7 cellular contexts compared by ENCODE assay signal in the genomic region with DNA sequence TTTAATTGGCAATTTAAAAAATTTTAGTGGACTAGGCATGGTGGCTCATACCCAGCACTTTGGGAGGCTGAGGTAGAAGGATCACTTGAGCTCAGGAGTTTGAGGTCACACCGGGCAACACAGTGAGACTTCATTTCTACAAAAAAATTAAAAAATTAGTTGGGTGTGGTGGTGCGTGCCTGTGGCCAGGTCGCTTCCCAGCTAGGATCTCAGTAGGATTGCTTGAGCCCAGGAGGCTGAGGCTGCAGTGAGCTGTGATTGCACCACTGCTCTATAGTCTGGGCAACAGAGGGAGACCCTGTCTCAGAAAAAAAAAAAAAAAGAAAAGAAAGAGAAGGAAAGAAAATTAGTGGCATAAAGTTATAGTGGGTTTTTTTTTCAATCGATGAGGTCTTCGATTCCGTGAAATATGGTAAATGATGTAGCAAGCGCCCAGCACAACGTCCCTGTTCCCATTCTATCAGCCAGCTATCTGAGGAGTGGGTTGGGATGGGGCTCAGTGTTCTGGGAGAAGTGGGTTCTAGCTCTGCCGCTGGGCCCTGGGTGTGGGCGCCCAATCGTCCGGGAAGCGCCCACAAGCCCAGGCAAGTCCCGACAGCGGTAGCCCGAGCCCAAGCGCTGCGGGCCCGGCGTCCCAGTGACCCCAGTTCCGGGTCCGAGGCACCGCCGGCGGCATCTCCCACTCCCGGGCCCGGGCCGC. TPM values are rescaled to one million over a fixed set of nuclear protein-coding genes. Genes with fewer than 3 reads are reported as not detected.
DNase-seq lines count a peak whose midpoint lies in the region; ATAC-seq and TF ChIP-seq lines count a peak whose summit lies in the region.
"Had no signal": no experiment of that assay in that cellular context is flagged by ENCODE, and none has a peak within 500 bp of the region (broad histone marks: within the 10 kb centered on the region; RNA-seq: fewer than 3 reads in every experiment).

No MANE protein-coding gene starts in this region.

- H3K9me3 Mint-ChIP-seq in chondrocyte (ENCODE audit: low read depth) = no peaks in the 10 kb centered on the region

- no peaks in the 10 kb centered on the region for H3K9me3 ChIP-seq in HEK293 (ENCODE audit: control insufficient read depth, insufficient read depth, low read depth, low read length)
- no peaks in the 10 kb centered on the region for H3K9me3 ChIP-seq in ovary

- H3K27me3 ChIP-seq in ovary = peaks cover 4% of the 10 kb centered on the region

- no peak for ATAC-seq in GM18502 (IDR thresholded peaks at IDR 0.05; ENCODE audit: poor library complexity, unreplicated experiment)

- no peaks in the 10 kb centered on the region for H3K36me3 Mint-ChIP-seq in chondrocyte (ENCODE audit: low read depth)

- H3K4me3 Mint-ChIP-seq in chondrocyte (ENCODE audit: unreplicated experiment) = peak overlapping the region; percentile 79

- H3K4me3 ChIP-seq in HEK293 (ENCODE audit: low read depth, low read length) (peak overlapping the region; percentile 62), ovary (peak overlapping the region; percentile 31)

- peaks cover 42% of the 10 kb centered on the region for H3K4me1 Mint-ChIP-seq in chondrocyte (ENCODE audit: low read depth)

- POLR2A ChIA-PET in HEK293 (lab: Yijun Ruan, JAX) = interaction anchor here (0.7 to 4.9 kb wide), 2 partner anchors 9 to 787 kb away, joined by 3 to 74 read pairs; a partner anchor contains a TSS

- TF ChIP-seq CTCF in HEK293 (tag by site-specific recombination; IDR thresholded peaks at IDR 0.05) (no peak), chondrocyte (IDR thresholded peaks at IDR 0.05) (no peak), ovary (IDR thresholded peaks at IDR 0.05) (no peak)

- intact Hi-C loops in ovary (cut with DNase I) = no loop called here

- peak overlapping the region; percentile 93 for H3K27ac Mint-ChIP-seq in chondrocyte (ENCODE audit: unreplicated experiment)

- H3K27me3 Mint-ChIP-seq in chondrocyte (ENCODE audit: low read depth) = no peaks in the 10 kb centered on the region

- H3K36me3 ChIP-seq in HEK293 (ENCODE audit: control insufficient read depth in 2 of 2, insufficient read depth in 1 of 2, low read length in 2 of 2) = peaks cover 0 to 3% of the 10 kb centered on the region in 2 experiments; a peak in 1 of 3 replicates
- H3K36me3 ChIP-seq in ovary = no peaks in the 10 kb centered on the region

- CTCF ChIA-PET in HEK293 (lab: Yijun Ruan, JAX) = interaction anchor here (0.6 to 3.5 kb wide), 8 partner anchors 8 to 280 kb away, joined by 3 to 36 read pairs (median 6); a partner anchor contains a TSS

- DNase-seq in chondrocyte (ENCODE audit: low spot score) (no peak), ovary (no peak), NOMO-1 (lab: John Stamatoyannopoulos, UW; ENCODE audit: unreplicated experiment in 2 of 2) (no peak), NCI-H748 treated with DMSO at 0.1 percent for 48 hours (lab: John Stamatoyannopoulos, UW) (no peak)

- TF ChIP-seq EP300 in ovary (IDR thresholded peaks at IDR 0.05) = no peak

- H3K4me1 ChIP-seq in HEK293 (ENCODE audit: control insufficient read depth, insufficient read depth, low read length) = no peaks in the 10 kb centered on the region
- peaks cover 2% of the 10 kb centered on the region for H3K4me1 ChIP-seq in ovary (ENCODE audit: insufficient read depth)

- H3K27ac ChIP-seq in HEK293 (ENCODE audit: extremely low read depth, low read depth, low read length) (peak overlapping the region; percentile 25; the same call in 1 of the 2 replicates), ovary (no peak overlapping the region)

- no peak for TF ChIP-seq POLR2A in ovary (IDR thresholded peaks at IDR 0.05)

- 21 to 26% (median 25%) methylated on average over 26 to 28 of the region's 28 CpGs for WGBS in ovary, 3 donors

TF ChIP-seq in HEK293, 187 proteins besides CTCF, POLR2A, EP300 and RAD21 (continues in another document):
- TF ChIP-seq GFI1B (tag by site-specific recombination; IDR thresholded peaks at IDR 0.05) = no peak
- TF ChIP-seq ZNF549 (tag by site-specific recombination; IDR thresholded peaks at IDR 0.05) = no peak
- TF ChIP-seq, protein P1, sequence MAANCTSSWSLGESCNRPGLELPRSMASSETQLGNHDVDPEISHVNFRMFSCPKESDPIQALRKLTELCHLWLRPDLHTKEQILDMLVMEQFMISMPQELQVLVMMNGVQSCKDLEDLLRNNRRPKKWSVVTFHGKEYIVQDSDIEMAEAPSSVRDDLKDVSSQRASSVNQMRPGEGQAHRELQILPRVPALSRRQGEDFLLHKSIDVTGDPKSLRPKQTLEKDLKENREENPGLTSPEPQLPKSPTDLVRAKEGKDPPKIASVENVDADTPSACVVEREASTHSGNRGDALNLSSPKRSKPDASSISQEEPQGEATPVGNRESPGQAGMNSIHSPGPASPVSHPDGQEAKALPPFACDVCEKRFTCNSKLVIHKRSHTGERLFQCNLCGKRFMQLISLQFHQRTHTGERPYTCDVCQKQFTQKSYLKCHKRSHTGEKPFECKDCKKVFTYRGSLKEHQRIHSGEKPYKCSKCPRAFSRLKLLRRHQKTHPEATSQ (tag by site-specific recombination; IDR thresholded peaks at IDR 0.05) = no peak
- TF ChIP-seq, protein P2, sequence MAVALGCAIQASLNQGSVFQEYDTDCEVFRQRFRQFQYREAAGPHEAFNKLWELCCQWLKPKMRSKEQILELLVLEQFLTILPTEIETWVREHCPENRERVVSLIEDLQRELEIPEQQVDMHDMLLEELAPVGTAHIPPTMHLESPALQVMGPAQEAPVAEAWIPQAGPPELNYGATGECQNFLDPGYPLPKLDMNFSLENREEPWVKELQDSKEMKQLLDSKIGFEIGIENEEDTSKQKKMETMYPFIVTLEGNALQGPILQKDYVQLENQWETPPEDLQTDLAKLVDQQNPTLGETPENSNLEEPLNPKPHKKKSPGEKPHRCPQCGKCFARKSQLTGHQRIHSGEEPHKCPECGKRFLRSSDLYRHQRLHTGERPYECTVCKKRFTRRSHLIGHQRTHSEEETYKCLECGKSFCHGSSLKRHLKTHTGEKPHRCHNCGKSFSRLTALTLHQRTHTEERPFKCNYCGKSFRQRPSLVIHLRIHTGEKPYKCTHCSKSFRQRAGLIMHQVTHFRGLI (tag by site-specific recombination; IDR thresholded peaks at IDR 0.05) = peak; percentile 44; the same call in 1 of the 2 replicates
- TF ChIP-seq IKZF3 (tag by site-specific recombination; IDR thresholded peaks at IDR 0.05) = peak; percentile 82; the same call in 1 of the 2 replicates
- TF ChIP-seq ZBTB7A (tag by site-specific recombination; IDR thresholded peaks at IDR 0.05; ENCODE audit: low read depth) = no peak
- TF ChIP-seq, protein P3, sequence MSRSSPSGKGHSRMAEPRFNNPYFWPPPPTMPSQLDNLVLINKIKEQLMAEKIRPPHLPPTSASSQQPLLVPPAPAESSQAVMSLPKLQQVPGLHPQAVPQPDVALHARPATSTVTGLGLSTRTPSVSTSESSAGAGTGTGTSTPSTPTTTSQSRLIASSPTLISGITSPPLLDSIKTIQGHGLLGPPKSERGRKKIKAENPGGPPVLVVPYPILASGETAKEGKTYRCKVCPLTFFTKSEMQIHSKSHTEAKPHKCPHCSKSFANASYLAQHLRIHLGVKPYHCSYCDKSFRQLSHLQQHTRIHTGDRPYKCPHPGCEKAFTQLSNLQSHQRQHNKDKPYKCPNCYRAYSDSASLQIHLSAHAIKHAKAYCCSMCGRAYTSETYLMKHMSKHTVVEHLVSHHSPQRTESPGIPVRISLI (tag by site-specific recombination; IDR thresholded peaks at IDR 0.05) = no peak
- TF ChIP-seq EGR2 (tag by site-specific recombination; IDR thresholded peaks at IDR 0.05; ENCODE audit: low read depth) = 0 out of 2 replicates have a peak, but pooled peaks have one; percentile 17

RNA-seq across cellular contexts. Expression of a gene that starts 1.4 kb away (rescaled TPM):
- total RNA-seq in chondrocyte = 5.8 to 12.3 TPM (median 7.5 TPM) in 3 replicates
- 1 to 10 TPM in 4 of 7 donors, under 1 TPM in 3; 0.61 to 9.4 (median 1.1) TPM for total RNA-seq in ovary
- polyA plus RNA-seq in ovary = 1 to 10 TPM in 1 of 2 donors, under 1 TPM in 1; 0.94 to 1.0 TPM

RNA-seq across cellular contexts. Expression of a gene that starts 8.3 kb away (rescaled TPM):
- total RNA-seq in chondrocyte (23.4 to 31.6 TPM (median 26.6 TPM) in 3 replicates), ovary (10 to 100 TPM; 31.5 to 85.0 (median 58.1) TPM)
- 10 to 100 TPM in 1 of 2 donors, not detected in 1; 41.5 TPM for polyA plus RNA-seq in ovary

RNA-seq across cellular contexts. Expression of a gene that starts 10.5 kb away (rescaled TPM):
- 82.7 to 100 TPM (median 83.5 TPM) in 3 replicates for total RNA-seq in chondrocyte
- 10 to 100 TPM; 32.5 to 71.7 (median 44.2) TPM for total RNA-seq in ovary
- polyA plus RNA-seq in ovary = 10 to 100 TPM; 40.1 to 74.2 TPM

RNA-seq across cellular contexts. Expression of a gene that starts 19.2 kb away (rescaled TPM):
- not detected in 3 replicates for total RNA-seq in chondrocyte
- total RNA-seq in ovary = 1 to 10 TPM in 2 of 7 donors, under 1 TPM in 5; 0.30 to 1.3 (median 0.81) TPM
- under 1 TPM; 0.75 to 0.91 TPM for polyA plus RNA-seq in ovary
- total RNA-seq: pulmonary artery endothelial cell had no signal

RNA-seq across cellular contexts. Expression of a gene that starts 20.1 kb away (rescaled TPM):
- total RNA-seq in chondrocyte (68.2 to 69.8 TPM (median 68.8 TPM) in 3 replicates), ovary (10 to 100 TPM; 13.7 to 70.5 (median 38.4) TPM)
- polyA plus RNA-seq in ovary = 10 to 100 TPM; 20.5 to 57.8 TPM
